15 cellular contexts compared by ENCODE assay signal in genomic region chr2:33108483-33109443, GRCh38.
DNase-seq lines count a peak whose midpoint lies in the region; ATAC-seq and TF ChIP-seq lines count a peak whose summit lies in the region.
"Had no signal": no experiment of that assay in that cellular context is flagged by ENCODE, and none has a peak within 500 bp of the region (broad histone marks: within the 10 kb centered on the region; RNA-seq: fewer than 3 reads in every experiment).

No MANE protein-coding gene starts in this region.

- WGBS in IMR-90 (ENCODE audit: extremely low coverage in 2 of 2, insufficient read length in 1 of 2), 2 experiments: no CpG with 5 or more reads among the region's 11 CpGs
- WGBS in suprapubic skin: 78% methylated on average over 11 of the region's 11 CpGs

- H3K36me3 ChIP-seq in IMR-90 (ENCODE audit: control insufficient read depth, insufficient read depth, low read length): peaks cover 6% of the 10 kb centered on the region; the same call in 1 of the 2 replicates
- no peaks in the 10 kb centered on the region for H3K36me3 ChIP-seq in suprapubic skin

- BruUV-seq in IMR-90 (replicated peaks; lab: Mats Ljungman, UMichigan): no TSS peak

- CTCF ChIA-PET in IMR-90 (lab: Yijun Ruan, JAX): interaction anchor here (0.6 to 1.7 kb wide), 2 partner anchors 9 to 24 kb away, joined by 5 to 6 read pairs; no protein-coding TSS in a partner anchor

- peak overlapping the region; percentile 36 to 79 for H4K8ac ChIP-seq in IMR-90 (ENCODE audit: low read depth in 2 of 2, low read length in 2 of 2)

- intact Hi-C loops in IMR-90 (cut with micrococcal nuclease): loop anchor here (5.0 kb wide), 1 partner anchor 479 kb away; no protein-coding TSS in a partner anchor
- intact Hi-C loops in posterior vena cava (cut with DNase I): no loop called here

- H2BK5ac ChIP-seq in IMR-90 (ENCODE audit: low read depth, low read length, poor library complexity, severe bottlenecking): peak overlapping the region; percentile 58

- DNase-seq in IMR-90: peak; percentile 90
- DNase-seq in choroid plexus epithelial cell (ENCODE audit: low read depth): peak; percentile 64
- DNase-seq in hepatic stellate cell (ENCODE audit: low spot score): peak; percentile 31
- no peak for DNase-seq in suprapubic skin (ENCODE audit: low spot score in 2 of 2)
- no peak for DNase-seq in midbrain (lab: John Stamatoyannopoulos, UW)
- DNase-seq in DMS79 (lab: John Stamatoyannopoulos, UW): no peak
- DNase-seq in posterior vena cava (ENCODE audit: low spot score): no peak
- no peak for DNase-seq in activated naive CD4-positive, alpha-beta T cell treated with anti-CD3 and anti-CD28 coated beads, Interleukin-2, amount 50 U/mL, for 72 hours (ENCODE audit: low spot score in 2 of 2)
- DNase-seq: activated T-cell treated with anti-CD3 and anti-CD28 coated beads, Interleukin-2, amount 50 U/mL, for 1 hour; central memory CD4-positive, alpha-beta T cell; DMS 273 treated with DMSO at 0.1 percent for 48 hours; NCI-H1930; stimulated activated CD4-positive, alpha-beta T cell treated with anti-CD3 and anti-CD28 coated beads, Interleukin-4, amount 100 ng/mL, for 1 hour; substantia nigra had no signal

- peak overlapping the region; percentile 88 for H3K4ac ChIP-seq in IMR-90 (ENCODE audit: low read depth, low read length)

- H3K36me3 Mint-ChIP-seq in activated naive CD4-positive, alpha-beta T cell treated with anti-CD3 and anti-CD28 coated beads, Interleukin-2, amount 50 U/mL, for 72 hours: no peaks in the 10 kb centered on the region

- H3K9ac ChIP-seq in IMR-90 (ENCODE audit: low read depth, low read length): peak overlapping the region; percentile 39

- H3K18ac ChIP-seq in IMR-90 (ENCODE audit: low read depth, low read length): peak overlapping the region; percentile 82

- H4K91ac ChIP-seq in IMR-90 (ENCODE audit: insufficient read depth, low read depth, low read length): peak overlapping the region; percentile 78

- ATAC-seq in IMR-90 (ENCODE audit: low read depth): peak; percentile 56
- no peak for ATAC-seq in activated naive CD4-positive, alpha-beta T cell treated with anti-CD3 and anti-CD28 coated beads, Interleukin-2, amount 50 U/mL, for 72 hours

- H3K9me1 ChIP-seq in IMR-90 (ENCODE audit: insufficient read depth, low read length): peaks cover 21% of the 10 kb centered on the region

- no peak overlapping the region for H3K56ac ChIP-seq in IMR-90 (ENCODE audit: extremely low read depth, insufficient read depth, low read length)

- H2AK5ac ChIP-seq in IMR-90 (ENCODE audit: low read depth, low read length): peak overlapping the region; percentile 68

- no peak for TF ChIP-seq CTCF in IMR-90 (conservative IDR thresholded peaks at IDR 0.05; ENCODE audit: low read depth, low read length)
- TF ChIP-seq CTCF in choroid plexus epithelial cell (conservative IDR thresholded peaks at IDR 0.05; ENCODE audit: low read depth, low read length): no peak
- TF ChIP-seq CTCF in suprapubic skin (IDR thresholded peaks at IDR 0.05): no peak

- H3K23ac ChIP-seq in IMR-90 (ENCODE audit: low read depth, low read length): peak overlapping the region; percentile 50

- H2AK9ac ChIP-seq in IMR-90 (replicated peaks; ENCODE audit: low read depth, low read length, poor library complexity): no peak overlapping the region

- peak overlapping the region; percentile 2 for H2AFZ ChIP-seq in IMR-90 (replicated peaks; ENCODE audit: low read length, poor library complexity)

- peak overlapping the region; percentile 82 for H4K5ac ChIP-seq in IMR-90 (ENCODE audit: low read depth, low read length)

- H3K9me3 ChIP-seq in IMR-90 (ENCODE audit: control insufficient read depth, insufficient read depth, low read length): no peaks in the 10 kb centered on the region; the same call in 1 of the 2 replicates
- no peaks in the 10 kb centered on the region for H3K9me3 ChIP-seq in suprapubic skin

- no peak overlapping the region for H3K27ac Mint-ChIP-seq in activated naive CD4-positive, alpha-beta T cell treated with anti-CD3 and anti-CD28 coated beads, Interleukin-2, amount 50 U/mL, for 72 hours

- peak overlapping the region; percentile 93; the same call in 2 of the 3 replicates for H2BK15ac ChIP-seq in IMR-90 (ENCODE audit: low read depth, low read length)

- no peak overlapping the region for H3K4me3 ChIP-seq in IMR-90 (ENCODE audit: insufficient read depth, low read depth, low read length)
- H3K4me3 ChIP-seq in choroid plexus epithelial cell (ENCODE audit: low read depth, low read length): no peak overlapping the region
- no peak overlapping the region for H3K4me3 ChIP-seq in suprapubic skin

- dilution Hi-C loops in IMR-90 (cut with HindIII; ENCODE audit: low sequenced_read_pairs, unreplicated experiment): no loop called here

- H2BK120ac ChIP-seq in IMR-90 (ENCODE audit: low read depth, low read length): peak overlapping the region; percentile 93

- H3K27ac ChIP-seq in IMR-90 (ENCODE audit: insufficient read depth, low read length) (peak overlapping the region; percentile 76), suprapubic skin (peak overlapping the region; percentile 30)
- H3K27ac ChIP-seq: VCaP had no signal

- peak overlapping the region; percentile 63 for H3K4me2 ChIP-seq in IMR-90 (ENCODE audit: low read depth, low read length)

- H3K4me1 ChIP-seq in IMR-90 (ENCODE audit: control insufficient read depth, insufficient read depth, low read length): peaks cover 33% of the 10 kb centered on the region
- peaks cover 17% of the 10 kb centered on the region for H3K4me1 ChIP-seq in suprapubic skin

- H3K27me3 ChIP-seq in IMR-90 (ENCODE audit: control insufficient read depth, insufficient read depth, low read length): no peaks in the 10 kb centered on the region
- H3K27me3 ChIP-seq in suprapubic skin: no peaks in the 10 kb centered on the region

- TF ChIP-seq POLR2A in IMR-90 (IDR thresholded peaks at IDR 0.05; ENCODE audit: low read depth, low read length) (no peak), suprapubic skin (IDR thresholded peaks at IDR 0.05) (no peak)

- in situ Hi-C loops in IMR-90 (cut with MboI; ENCODE audit: low sequenced_read_pairs): no loop called here

- POLR2A ChIA-PET in IMR-90 (lab: Charles Lee; ENCODE audit: unreplicated experiment): no interaction called here

- no peaks in the 10 kb centered on the region for H3K9me3 Mint-ChIP-seq in activated naive CD4-positive, alpha-beta T cell treated with anti-CD3 and anti-CD28 coated beads, Interleukin-2, amount 50 U/mL, for 72 hours

- H3K79me1 ChIP-seq in IMR-90 (ENCODE audit: low read depth in 1 of 2, low read length in 2 of 2): peaks cover 32 to 64% of the 10 kb centered on the region in 2 experiments

- peak overlapping the region; percentile 91 for H2BK20ac ChIP-seq in IMR-90 (ENCODE audit: low read depth, low read length)

- TF ChIP-seq EP300 in suprapubic skin (IDR thresholded peaks at IDR 0.05): no peak

- no peaks in the 10 kb centered on the region for H4K20me1 ChIP-seq in IMR-90 (ENCODE audit: insufficient read depth, low read length)

- no peak for TF ChIP-seq RAD21 in IMR-90 (IDR thresholded peaks at IDR 0.05; ENCODE audit: low read length)

- H3K14ac ChIP-seq in IMR-90 (replicated peaks; ENCODE audit: low read depth, low read length): peak overlapping the region; percentile 74

TF ChIP-seq in IMR-90, 13 proteins besides CTCF, POLR2A, EP300 and RAD21:
- TF ChIP-seq CEBPB (IDR thresholded peaks at IDR 0.05; ENCODE audit: low read depth, low read length) (peak; percentile 58), RCOR1 (IDR thresholded peaks at IDR 0.05; ENCODE audit: insufficient replicate concordance, low read length) (no peak), SMC3 (IDR thresholded peaks at IDR 0.05; ENCODE audit: low read depth, low read length) (no peak), BHLHE40 (IDR thresholded peaks at IDR 0.05; ENCODE audit: low read depth, low read length) (peak; percentile 83), FOS (IDR thresholded peaks at IDR 0.05; ENCODE audit: low read depth, low read length) (peak; percentile 53)
TF ChIP-seq in IMR-90: peak in this region for 3.

Comparison
In these comparisons a context has a peak if more than half of its experiments do, and no peak if none do; other contexts are left out.
1. DNase-seq: peak in IMR-90 (single experiment), choroid plexus epithelial cell (single experiment) and hepatic stellate cell (single experiment); none in suprapubic skin (0 of 2), midbrain (single experiment), DMS79 (single experiment), posterior vena cava (single experiment) and activated naive CD4-positive, alpha-beta T cell treated with anti-CD3 and anti-CD28 coated beads, Interleukin-2, amount 50 U/mL, for 72 hours (0 of 2).